In the genomic region with DNA sequence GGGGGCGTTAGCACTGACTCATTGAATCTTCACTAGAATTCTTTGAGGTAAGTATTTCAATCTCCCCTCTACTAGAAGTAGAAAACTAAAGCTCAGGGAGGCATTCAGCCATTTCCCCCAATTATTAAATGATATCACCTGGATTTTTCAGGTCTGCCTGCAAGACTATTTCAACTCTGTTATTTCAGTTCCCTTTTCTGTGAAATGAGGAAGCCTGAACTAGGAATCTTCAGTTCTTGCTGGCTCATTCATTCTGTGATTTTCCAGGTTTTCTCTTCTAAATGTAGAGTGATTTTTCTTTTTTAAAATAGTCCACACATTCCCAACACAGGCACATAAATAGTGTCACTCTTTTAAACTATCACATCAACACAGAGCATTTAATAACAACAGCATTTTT, we compare ENCODE assay signal across 12 cellular contexts.
"Had no signal": no experiment of that assay in that cellular context is flagged by ENCODE, and none has a peak within 500 bp of the region (broad histone marks: within the 10 kb centered on the region; RNA-seq: fewer than 3 reads in every experiment).

No MANE protein-coding gene starts in this region.

- H3K27ac ChIP-seq: cardiac muscle cell, neutrophil, thyroid gland had no signal

- H3K4me3 ChIP-seq: cardiac muscle cell, lung, thyroid gland had no signal

- ATAC-seq: activated naive CD4-positive, alpha-beta T cell treated with anti-CD3 and anti-CD28 coated beads, Interleukin-2, amount 50 U/mL, for 72 hours; activated T-cell treated with anti-CD3 and anti-CD28 coated beads, Interleukin-2, amount 50 U/mL, for 72 hours; stimulated activated effector memory CD8-positive, alpha-beta T cell treated with anti-CD3 and anti-CD28 coated beads, Interleukin-12 subunit alpha, Interleukin-12 subunit beta, amount 100 ng/mL, for 72 hours had no signal

- H3K36me3 ChIP-seq: cardiac muscle cell, neutrophil, thyroid gland had no signal

- H3K4me1 ChIP-seq: thyroid gland had no signal

- DNase-seq: activated CD4-positive, alpha-beta T cell treated with anti-CD3 and anti-CD28 coated beads, Interleukin-2, amount 10 ng/mL, durations not matched to agents 7 days and 5 days; activated CD8-positive, alpha-beta memory T cell treated with anti-CD3 and anti-CD28 coated beads, Interleukin-2, amount 50 U/mL, for 48 hours; activated gamma-delta T cell; activated T-cell treated with anti-CD3 and anti-CD28 coated beads, Interleukin-2, amount 50 U/mL, for 72 hours; naive B cell; stimulated activated CD4-positive, alpha-beta T cell treated with anti-CD3 and anti-CD28 coated beads, Interleukin-12 subunit alpha, Interleukin-12 subunit beta, amount 100 ng/mL, for 4 hours; thyroid gland had no signal

- H3K9me3 Mint-ChIP-seq: activated CD4-positive, alpha-beta T cell treated with anti-CD3 and anti-CD28 coated beads, Interleukin-2, amount 10 ng/mL, durations not matched to agents 7 days and 5 days; activated naive CD4-positive, alpha-beta T cell treated with anti-CD3 and anti-CD28 coated beads, Interleukin-2, amount 50 U/mL, for 72 hours; activated T-cell treated with anti-CD3 and anti-CD28 coated beads, Interleukin-2, amount 50 U/mL, for 72 hours; naive B cell; stimulated activated effector memory CD8-positive, alpha-beta T cell treated with anti-CD3 and anti-CD28 coated beads, Interleukin-12 subunit alpha, Interleukin-12 subunit beta, amount 100 ng/mL, for 72 hours had no signal

- H3K27ac Mint-ChIP-seq: activated CD4-positive, alpha-beta T cell treated with anti-CD3 and anti-CD28 coated beads, Interleukin-2, amount 10 ng/mL, durations not matched to agents 7 days and 5 days; activated naive CD4-positive, alpha-beta T cell treated with anti-CD3 and anti-CD28 coated beads, Interleukin-2, amount 50 U/mL, for 72 hours; activated T-cell treated with anti-CD3 and anti-CD28 coated beads, Interleukin-2, amount 50 U/mL, for 72 hours; naive B cell; stimulated activated effector memory CD8-positive, alpha-beta T cell treated with anti-CD3 and anti-CD28 coated beads, Interleukin-12 subunit alpha, Interleukin-12 subunit beta, amount 100 ng/mL, for 72 hours had no signal

- H3K4me1 Mint-ChIP-seq: activated CD4-positive, alpha-beta T cell treated with anti-CD3 and anti-CD28 coated beads, Interleukin-2, amount 10 ng/mL, durations not matched to agents 7 days and 5 days; naive B cell; stimulated activated effector memory CD8-positive, alpha-beta T cell treated with anti-CD3 and anti-CD28 coated beads, Interleukin-12 subunit alpha, Interleukin-12 subunit beta, amount 100 ng/mL, for 72 hours had no signal

- H3K9me3 ChIP-seq: neutrophil, thyroid gland had no signal

- H3K36me3 Mint-ChIP-seq: activated naive CD4-positive, alpha-beta T cell treated with anti-CD3 and anti-CD28 coated beads, Interleukin-2, amount 50 U/mL, for 72 hours; naive B cell; stimulated activated effector memory CD8-positive, alpha-beta T cell treated with anti-CD3 and anti-CD28 coated beads, Interleukin-12 subunit alpha, Interleukin-12 subunit beta, amount 100 ng/mL, for 72 hours had no signal

- H3K27me3 ChIP-seq: cardiac muscle cell, neutrophil, thyroid gland had no signal

- H3K4me3 Mint-ChIP-seq: activated CD4-positive, alpha-beta T cell treated with anti-CD3 and anti-CD28 coated beads, Interleukin-2, amount 10 ng/mL, durations not matched to agents 7 days and 5 days; activated T-cell treated with anti-CD3 and anti-CD28 coated beads, Interleukin-2, amount 50 U/mL, for 72 hours; naive B cell; stimulated activated effector memory CD8-positive, alpha-beta T cell treated with anti-CD3 and anti-CD28 coated beads, Interleukin-12 subunit alpha, Interleukin-12 subunit beta, amount 100 ng/mL, for 72 hours had no signal
